In genomic region chr17:82240506-82241182, GRCh38 we compare ENCODE assay signal across 10 cellular contexts. TPM values are rescaled to one million over a fixed set of nuclear protein-coding genes. Genes with fewer than 3 reads are reported as not detected.
DNase-seq lines count a peak whose midpoint lies in the region; ATAC-seq and TF ChIP-seq lines count a peak whose summit lies in the region.
"Had no signal": no experiment of that assay in that cellular context is flagged by ENCODE, and none has a peak within 500 bp of the region (broad histone marks: within the 10 kb centered on the region; RNA-seq: fewer than 3 reads in every experiment).

No MANE protein-coding gene starts in this region.

- peak overlapping the region in 1 of 2 experiments; percentile 41 for H3K4ac ChIP-seq in mesenchymal stem cell (ENCODE audit: low read depth in 1 of 2, low read length in 2 of 2)

- no peaks in the 10 kb centered on the region for H3K27me3 Mint-ChIP-seq in activated T-cell treated with anti-CD3 and anti-CD28 coated beads, Interleukin-2, amount 50 U/mL, for 72 hours (ENCODE audit: low read depth)

- H3K14ac ChIP-seq in mesenchymal stem cell (ENCODE audit: low read length in 2 of 2) = peak overlapping the region in 1 of 2 experiments; percentile 14

- H2AFZ ChIP-seq in mesenchymal stem cell (ENCODE audit: low read depth, low read length) = no peak overlapping the region

- TF ChIP-seq EP300 in tibial nerve (IDR thresholded peaks at IDR 0.05) = no peak

- TF ChIP-seq POLR2A in tibial nerve (IDR thresholded peaks at IDR 0.05) = no peak

- H4K91ac ChIP-seq in mesenchymal stem cell (ENCODE audit: low read length) = peak overlapping the region; percentile 2

- H3K36me3 Mint-ChIP-seq in activated T-cell treated with anti-CD3 and anti-CD28 coated beads, Interleukin-2, amount 50 U/mL, for 72 hours (ENCODE audit: insufficient read depth in 2 of 2) = peaks cover 7 to 12% of the 10 kb centered on the region in 2 donors

- H3K27ac ChIP-seq in angular gyrus (ENCODE audit: low read depth, low read length) = peak overlapping the region; percentile 65
- peak overlapping the region; percentile 60 for H3K27ac ChIP-seq in mesenchymal stem cell (ENCODE audit: low read length, poor library complexity, severe bottlenecking)
- peak overlapping the region; percentile 70 to 91 (median 82) for H3K27ac ChIP-seq in tibial nerve

- H3K4me1 ChIP-seq in mesenchymal stem cell (ENCODE audit: control insufficient read depth, insufficient read depth, low read depth, low read length) (peaks cover 76% of the 10 kb centered on the region), tibial nerve (peaks cover 21 to 95% (median 73%) of the 10 kb centered on the region in 4 donors)

- peak overlapping the region; percentile 54 for H3K9ac ChIP-seq in mesenchymal stem cell (ENCODE audit: low read length)

- peaks cover 42% of the 10 kb centered on the region for H3K4me1 Mint-ChIP-seq in activated T-cell treated with anti-CD3 and anti-CD28 coated beads, Interleukin-2, amount 50 U/mL, for 72 hours (ENCODE audit: low read depth)

- no peak for TF ChIP-seq CTCF in tibial nerve (IDR thresholded peaks at IDR 0.05)

- peak overlapping the region; percentile 46 for H3K27ac Mint-ChIP-seq in activated T-cell treated with anti-CD3 and anti-CD28 coated beads, Interleukin-2, amount 50 U/mL, for 72 hours

- H2BK5ac ChIP-seq in mesenchymal stem cell (ENCODE audit: low read depth, low read length, poor library complexity, severe bottlenecking) = no peak overlapping the region

- H3K18ac ChIP-seq in mesenchymal stem cell (ENCODE audit: low read depth in 1 of 2, low read length in 2 of 2) = peak overlapping the region in 1 of 2 experiments; percentile 74

- peak overlapping the region in 1 of 2 experiments; percentile 55 for H2BK12ac ChIP-seq in mesenchymal stem cell (ENCODE audit: low read length in 2 of 2)

- no peak for ATAC-seq in activated T-cell treated with anti-CD3 and anti-CD28 coated beads, Interleukin-2, amount 50 U/mL, for 72 hours (replicated peaks in 1 of 2)

- H3K27me3 ChIP-seq in mesenchymal stem cell (ENCODE audit: control insufficient read depth in 1 of 2, insufficient read depth in 1 of 2, low read length in 2 of 2) = no peaks in the 10 kb centered on the region
- no peaks in the 10 kb centered on the region for H3K27me3 ChIP-seq in tibial nerve

- H3K4me3 Mint-ChIP-seq in activated T-cell treated with anti-CD3 and anti-CD28 coated beads, Interleukin-2, amount 50 U/mL, for 72 hours = peak overlapping the region in 1 of 2 donors; percentile 6

- H2BK15ac ChIP-seq in mesenchymal stem cell (ENCODE audit: low read depth, poor library complexity, severe bottlenecking) = no peak overlapping the region

- peak overlapping the region in 1 of 2 experiments; percentile 54 for H3K23ac ChIP-seq in mesenchymal stem cell (ENCODE audit: low read length in 2 of 2)

- H3K4me3 ChIP-seq in mesenchymal stem cell (ENCODE audit: insufficient read depth in 1 of 2, low read depth in 1 of 2, low read length in 2 of 2) = no peak overlapping the region
- H3K4me3 ChIP-seq in tibial nerve = no peak overlapping the region

- H3K9me3 Mint-ChIP-seq in activated T-cell treated with anti-CD3 and anti-CD28 coated beads, Interleukin-2, amount 50 U/mL, for 72 hours = no peaks in the 10 kb centered on the region

- no peak overlapping the region for H4K8ac ChIP-seq in mesenchymal stem cell (ENCODE audit: low read length)

- no peak overlapping the region for H3K4me2 ChIP-seq in mesenchymal stem cell (ENCODE audit: low read length, poor library complexity, severe bottlenecking)

- DNase-seq in activated T-cell treated with anti-CD3 and anti-CD28 coated beads, Interleukin-2, amount 50 U/mL, for 72 hours = no peak
- DNase-seq in activated T-cell treated with anti-CD3 and anti-CD28 coated beads, Interleukin-2, amount 50 U/mL, for 1 hour = no peak
- DNase-seq in mesenchymal stem cell = no peak
- DNase-seq in tibial nerve (ENCODE audit: low spot score in 2 of 2) = no peak
- no peak for DNase-seq in NCI-H187 (lab: John Stamatoyannopoulos, UW)
- no peak for DNase-seq in SW480 (ENCODE audit: low spot score)
- no peak for DNase-seq in stimulated activated CD4-positive, alpha-beta T cell treated with anti-CD3 and anti-CD28 coated beads, Interleukin-12 subunit alpha, Interleukin-12 subunit beta, amount 100 ng/mL, for 4 hours
- DNase-seq: activated CD8-positive, alpha-beta memory T cell treated with anti-CD3 and anti-CD28 coated beads, Interleukin-2, amount 50 U/mL, for 4 hours; COR-L47 had no signal

- 84% methylated on average over 17 of the region's 20 CpGs for WGBS in mesenchymal stem cell
- WGBS in tibial nerve, 2 donors = 49 to 67% methylated on average over 16 of the region's 20 CpGs

- H3K9me3 ChIP-seq in mesenchymal stem cell (ENCODE audit: control insufficient read depth, low read length) (no peaks in the 10 kb centered on the region), tibial nerve (no peaks in the 10 kb centered on the region)

- H3K79me1 ChIP-seq in mesenchymal stem cell (replicated peaks; ENCODE audit: low read length, poor library complexity, severe bottlenecking) = peaks cover 15% of the 10 kb centered on the region

- peak overlapping the region; percentile 30 for H2AK5ac ChIP-seq in mesenchymal stem cell (ENCODE audit: low read length, severe bottlenecking)

- H3K36me3 ChIP-seq in mesenchymal stem cell (ENCODE audit: control insufficient read depth in 1 of 2, insufficient read depth in 2 of 2, low read depth in 1 of 2, low read length in 2 of 2) (peaks cover 66 to 99% of the 10 kb centered on the region in 2 experiments), tibial nerve (peaks cover 0 to 54% (median 23%) of the 10 kb centered on the region in 3 donors)

- no peak overlapping the region for H2BK120ac ChIP-seq in mesenchymal stem cell (ENCODE audit: low read depth, low read length)

RNA-seq across cellular contexts. Expression of gene SLC16A3, which starts 11.8 kb away (rescaled TPM):
- 10 to 100 TPM; 42.8 to 74.5 TPM for total RNA-seq in activated T-cell treated with anti-CD3 and anti-CD28 coated beads, Interleukin-2, amount 50 U/mL, for 72 hours
- 217 TPM for polyA plus RNA-seq in mesenchymal stem cell (2013, experiment 1 of 2)
- polyA plus RNA-seq in mesenchymal stem cell (2013, experiment 2 of 2) = 200 TPM
- 10 to 100 TPM; 10.5 to 36.0 (median 21.4) TPM for total RNA-seq in tibial nerve

RNA-seq across cellular contexts. Expression of gene CCDC57, which starts 28.0 kb away (rescaled TPM):
- total RNA-seq in activated T-cell treated with anti-CD3 and anti-CD28 coated beads, Interleukin-2, amount 50 U/mL, for 72 hours = 10 to 100 TPM; 76.9 to 78.8 TPM
- 20.2 TPM for polyA plus RNA-seq in mesenchymal stem cell (2013, experiment 1 of 2)
- 19.0 TPM for polyA plus RNA-seq in mesenchymal stem cell (2013, experiment 2 of 2)
- total RNA-seq in tibial nerve = 10 to 100 TPM; 33.5 to 91.2 (median 47.9) TPM

RNA-seq across cellular contexts. Expression of gene CSNK1D, which starts 32.9 kb away (rescaled TPM):
- 100 to 1,000 TPM; 166 to 170 TPM for total RNA-seq in activated T-cell treated with anti-CD3 and anti-CD28 coated beads, Interleukin-2, amount 50 U/mL, for 72 hours
- polyA plus RNA-seq in mesenchymal stem cell (2013, experiment 1 of 2) = 100 TPM
- polyA plus RNA-seq in mesenchymal stem cell (2013, experiment 2 of 2) = 98.8 TPM
- total RNA-seq in tibial nerve = 100 to 1,000 TPM in 3 of 4 donors, 10 to 100 TPM in 1; 93.9 to 160 (median 124) TPM
